In the genomic region with DNA sequence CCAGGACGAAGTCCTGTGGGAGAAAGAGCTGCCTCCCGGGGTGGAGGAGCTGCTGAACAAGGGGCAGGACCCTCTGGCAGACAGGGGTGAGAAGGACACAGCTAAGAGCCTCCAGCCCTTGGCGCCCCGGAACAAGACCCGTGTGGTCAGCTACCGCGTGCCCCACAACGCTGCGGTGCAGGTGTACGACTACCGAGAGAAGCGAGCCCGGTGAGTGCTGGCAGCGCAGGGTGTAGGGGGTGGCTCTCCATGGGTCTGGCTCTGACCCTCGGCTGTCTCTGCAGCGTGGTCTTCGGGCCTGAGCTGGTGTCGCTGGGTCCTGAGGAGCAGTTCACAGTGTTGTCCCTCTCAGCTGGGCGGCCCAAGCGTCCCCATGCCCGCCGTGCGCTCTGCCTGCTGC, we compare ENCODE assay signal across 20 cellular contexts. TPM values are rescaled to one million over a fixed set of nuclear protein-coding genes. Genes with fewer than 3 reads are reported as not detected.
"Had no signal": no experiment of that assay in that cellular context is flagged by ENCODE, and none has a peak within 500 bp of the region (broad histone marks: within the 10 kb centered on the region; RNA-seq: fewer than 3 reads in every experiment).

No MANE protein-coding gene starts in this region.

- H3K9me3 Mint-ChIP-seq: IgD-negative memory B cell had no signal

- H3K27me3 Mint-ChIP-seq: IgD-negative memory B cell had no signal

- H3K4me2 ChIP-seq: KMS-11, SK-N-SH had no signal

- H3K9ac ChIP-seq: KMS-11, SK-N-SH had no signal

- H3K9me3 ChIP-seq: SK-N-SH had no signal

- H3K27ac ChIP-seq: KMS-11 had no signal

- H3K4me3 Mint-ChIP-seq: IgD-negative memory B cell had no signal

- ATAC-seq: K562 had no signal

- FAIRE-seq: K562 had no signal

- DNase-seq: Kasumi-1, MM.1S, NCI-H1092 treated with DMSO at 0.1 percent for 48 hours, NCI-H1436, NCI-H187, NCI-H2029, NCI-H2081 treated with DMSO at 0.1 percent for 48 hours, NCI-H2171, NCI-H226, NCI-H446, NCI-H510A, NCI-H524 treated with DMSO at 0.1 percent for 48 hours, NCI-H69, NCI-H774, SHP77, SK-N-SH had no signal

- H3K4me3 ChIP-seq: K562 had no signal

RNA-seq across cellular contexts. Expression of gene PRRT2, which starts 29.6 kb away (rescaled TPM):
- total RNA-seq: SK-MEL-5 had no signal
- polyA plus RNA-seq: IgD-negative memory B cell had no signal
